36 cellular contexts compared by ENCODE assay signal in genomic region chr1:63994636-63995035, GRCh38.
"Had no signal": no experiment of that assay in that cellular context is flagged by ENCODE, and none has a peak within 500 bp of the region (broad histone marks: within the 10 kb centered on the region; RNA-seq: fewer than 3 reads in every experiment).

No MANE protein-coding gene starts in this region.

- H3K4me3 ChIP-seq: ascending aorta, cardiac muscle cell had no signal

- H3K36me3 Mint-ChIP-seq: activated CD8-positive, alpha-beta memory T cell treated with anti-CD3 and anti-CD28 coated beads, Interleukin-2, amount 10 ng/mL, durations not matched to agents 7 days and 5 days; activated naive CD4-positive, alpha-beta T cell treated with anti-CD3 and anti-CD28 coated beads, Interleukin-2, amount 10 ng/mL, durations not matched to agents 7 days and 5 days; activated naive CD4-positive, alpha-beta T cell treated with anti-CD3 and anti-CD28 coated beads, Interleukin-2, amount 50 U/mL, for 24 hours; activated naive CD8-positive, alpha-beta T cell; activated naive CD8-positive, alpha-beta T cell treated with anti-CD3 and anti-CD28 coated beads, Interleukin-2, amount 10 ng/mL, durations not matched to agents 7 days and 5 days; brain had no signal

- H3K9me3 Mint-ChIP-seq: activated CD4-positive, alpha-beta memory T cell treated with anti-CD3 and anti-CD28 coated beads, Interleukin-2, amount 10 ng/mL, durations not matched to agents 7 days and 5 days; activated CD4-positive, alpha-beta T cell treated with anti-CD3 and anti-CD28 coated beads, Interleukin-2, amount 10 ng/mL, durations not matched to agents 7 days and 5 days; activated naive CD4-positive, alpha-beta T cell treated with anti-CD3 and anti-CD28 coated beads, Interleukin-2, amount 10 ng/mL, durations not matched to agents 7 days and 5 days; activated naive CD4-positive, alpha-beta T cell treated with anti-CD3 and anti-CD28 coated beads, Interleukin-2, amount 50 U/mL, for 24 hours; activated naive CD8-positive, alpha-beta T cell treated with anti-CD3 and anti-CD28 coated beads, Interleukin-2, amount 10 ng/mL, durations not matched to agents 7 days and 5 days; activated T-cell treated with anti-CD3 and anti-CD28 coated beads, Interleukin-2, amount 50 U/mL, for 24 hours; activated T-helper 2 cell treated with anti-CD3 and anti-CD28 coated beads, Interferon-gamma antibody, Interleukin-2, Interleukin-4, amounts not matched to agents 10 μg/mL and 5 μg/mL and 100 μg/mL, durations not matched to agents 14 hours and 24 hours and 36 hours; central memory CD8-positive, alpha-beta T cell; T-helper 1 cell treated with Interleukin-12 subunit alpha and Interleukin-12 subunit beta and Interleukin-4 antibody, amounts not matched to agents 30 μg/mL and 1 μg/mL, for 36 hours; T-helper 2 cell treated with Interferon-gamma antibody and Interleukin-4, amounts not matched to agents 5 μg/mL and 100 μg/mL, for 36 hours had no signal

- H3K4me3 Mint-ChIP-seq: activated CD4-positive, alpha-beta memory T cell treated with anti-CD3 and anti-CD28 coated beads, Interleukin-2, amount 10 ng/mL, durations not matched to agents 7 days and 5 days; activated CD4-positive, alpha-beta T cell treated with anti-CD3 and anti-CD28 coated beads for 36 hours; activated CD4-positive, alpha-beta T cell treated with anti-CD3 and anti-CD28 coated beads, Interleukin-2, amount 10 ng/mL, durations not matched to agents 7 days and 5 days; activated CD8-positive, alpha-beta memory T cell treated with anti-CD3 and anti-CD28 coated beads, Interleukin-2, amount 10 ng/mL, durations not matched to agents 7 days and 5 days; activated CD8-positive, alpha-beta T cell treated with anti-CD3 and anti-CD28 coated beads, Interleukin-2, amount 10 ng/mL, durations not matched to agents 7 days and 5 days; activated naive CD4-positive, alpha-beta T cell treated with anti-CD3 and anti-CD28 coated beads, Interleukin-2, amount 10 ng/mL, durations not matched to agents 7 days and 5 days; activated naive CD4-positive, alpha-beta T cell treated with anti-CD3 and anti-CD28 coated beads, Interleukin-2, amount 50 U/mL, for 24 hours; activated naive CD8-positive, alpha-beta T cell; activated naive CD8-positive, alpha-beta T cell treated with anti-CD3 and anti-CD28 coated beads, Interleukin-2, amount 10 ng/mL, durations not matched to agents 7 days and 5 days; activated naive CD8-positive, alpha-beta T cell treated with anti-CD3 and anti-CD28 coated beads, Interleukin-2, amount 50 U/mL, for 24 hours; activated T-cell treated with anti-CD3 and anti-CD28 coated beads, Interleukin-2, amount 50 U/mL, for 24 hours; brain; central memory CD8-positive, alpha-beta T cell; T-helper 1 cell treated with Interleukin-12 subunit alpha and Interleukin-12 subunit beta and Interleukin-4 antibody, amounts not matched to agents 30 μg/mL and 1 μg/mL, for 36 hours; T-helper 2 cell treated with Interferon-gamma antibody and Interleukin-4, amounts not matched to agents 5 μg/mL and 100 μg/mL, for 36 hours; WTC11 had no signal

- H3K27me3 Mint-ChIP-seq: activated CD8-positive, alpha-beta memory T cell treated with anti-CD3 and anti-CD28 coated beads, Interleukin-2, amount 10 ng/mL, durations not matched to agents 7 days and 5 days; brain had no signal

- H3K4me1 Mint-ChIP-seq: activated CD4-positive, alpha-beta memory T cell treated with anti-CD3 and anti-CD28 coated beads, Interleukin-2, amount 10 ng/mL, durations not matched to agents 7 days and 5 days; activated CD4-positive, alpha-beta T cell treated with anti-CD3 and anti-CD28 coated beads for 36 hours; activated CD4-positive, alpha-beta T cell treated with anti-CD3 and anti-CD28 coated beads, Interleukin-2, amount 10 ng/mL, durations not matched to agents 7 days and 5 days; activated CD8-positive, alpha-beta memory T cell treated with anti-CD3 and anti-CD28 coated beads, Interleukin-2, amount 10 ng/mL, durations not matched to agents 7 days and 5 days; activated naive CD4-positive, alpha-beta T cell treated with anti-CD3 and anti-CD28 coated beads, Interleukin-2, amount 10 ng/mL, durations not matched to agents 7 days and 5 days; activated naive CD4-positive, alpha-beta T cell treated with anti-CD3 and anti-CD28 coated beads, Interleukin-2, amount 50 U/mL, for 24 hours; activated naive CD8-positive, alpha-beta T cell treated with anti-CD3 and anti-CD28 coated beads, Interleukin-2, amount 10 ng/mL, durations not matched to agents 7 days and 5 days; activated naive CD8-positive, alpha-beta T cell treated with anti-CD3 and anti-CD28 coated beads, Interleukin-2, amount 50 U/mL, for 24 hours; brain; central memory CD8-positive, alpha-beta T cell had no signal

- H3K9me3 ChIP-seq: ascending aorta had no signal

- H3K27ac ChIP-seq: ascending aorta, cardiac muscle cell, VCaP had no signal

- H3K36me3 ChIP-seq: ascending aorta, cardiac muscle cell had no signal

- H3K27ac Mint-ChIP-seq: activated CD4-positive, alpha-beta memory T cell treated with anti-CD3 and anti-CD28 coated beads, Interleukin-2, amount 10 ng/mL, durations not matched to agents 7 days and 5 days; activated CD4-positive, alpha-beta T cell treated with anti-CD3 and anti-CD28 coated beads for 36 hours; activated CD4-positive, alpha-beta T cell treated with anti-CD3 and anti-CD28 coated beads, Interleukin-2, amount 10 ng/mL, durations not matched to agents 7 days and 5 days; activated CD8-positive, alpha-beta memory T cell treated with anti-CD3 and anti-CD28 coated beads, Interleukin-2, amount 10 ng/mL, durations not matched to agents 7 days and 5 days; activated CD8-positive, alpha-beta T cell treated with anti-CD3 and anti-CD28 coated beads, Interleukin-2, amount 10 ng/mL, durations not matched to agents 7 days and 5 days; activated naive CD4-positive, alpha-beta T cell treated with anti-CD3 and anti-CD28 coated beads, Interleukin-2, amount 10 ng/mL, durations not matched to agents 7 days and 5 days; activated naive CD4-positive, alpha-beta T cell treated with anti-CD3 and anti-CD28 coated beads, Interleukin-2, amount 50 U/mL, for 24 hours; activated naive CD8-positive, alpha-beta T cell; activated naive CD8-positive, alpha-beta T cell treated with anti-CD3 and anti-CD28 coated beads, Interleukin-2, amount 10 ng/mL, durations not matched to agents 7 days and 5 days; activated naive CD8-positive, alpha-beta T cell treated with anti-CD3 and anti-CD28 coated beads, Interleukin-2, amount 50 U/mL, for 24 hours; activated T-cell treated with anti-CD3 and anti-CD28 coated beads, Interleukin-2, amount 50 U/mL, for 24 hours; activated T-helper 2 cell treated with anti-CD3 and anti-CD28 coated beads, Interferon-gamma antibody, Interleukin-2, Interleukin-4, amounts not matched to agents 10 μg/mL and 5 μg/mL and 100 μg/mL, durations not matched to agents 14 hours and 24 hours and 36 hours; brain; T-helper 1 cell treated with Interleukin-12 subunit alpha and Interleukin-12 subunit beta and Interleukin-4 antibody, amounts not matched to agents 30 μg/mL and 1 μg/mL, for 36 hours; T-helper 2 cell treated with Interferon-gamma antibody and Interleukin-4, amounts not matched to agents 5 μg/mL and 100 μg/mL, for 36 hours; WTC11 had no signal

- H3K27me3 ChIP-seq: ascending aorta, cardiac muscle cell had no signal

- DNase-seq: activated CD4-positive, alpha-beta memory T cell treated with anti-CD3 and anti-CD28 coated beads, Interleukin-2, amount 10 ng/mL, durations not matched to agents 7 days and 5 days; activated CD4-positive, alpha-beta T cell treated with anti-CD3 and anti-CD28 coated beads for 1 hour; activated CD4-positive, alpha-beta T cell treated with anti-CD3 and anti-CD28 coated beads for 36 hours; activated CD4-positive, alpha-beta T cell treated with anti-CD3 and anti-CD28 coated beads for 48 hours; activated CD4-positive, alpha-beta T cell treated with anti-CD3 and anti-CD28 coated beads, Interleukin-2, amount 10 ng/mL, durations not matched to agents 7 days and 5 days; activated CD4-positive, alpha-beta T cell treated with anti-CD3 and anti-CD28 coated beads, Interleukin-2, amount 50 U/mL, for 48 hours; activated CD4-positive, CD25-positive, alpha-beta regulatory T cell; activated CD8-positive, alpha-beta memory T cell treated with anti-CD3 and anti-CD28 coated beads for 24 hours; activated CD8-positive, alpha-beta memory T cell treated with anti-CD3 and anti-CD28 coated beads, Interleukin-2, amount 10 ng/mL, durations not matched to agents 7 days and 5 days; activated CD8-positive, alpha-beta memory T cell treated with anti-CD3 and anti-CD28 coated beads, Interleukin-2, amount 50 U/mL, for 48 hours; activated CD8-positive, alpha-beta T cell treated with anti-CD3 and anti-CD28 coated beads, Interleukin-2, amount 10 ng/mL, durations not matched to agents 7 days and 5 days; activated effector memory CD4-positive, alpha-beta T cell treated with Interleukin-2 at 50 U/mL for 16 hours; activated gamma-delta T cell; activated naive CD4-positive, alpha-beta T cell treated with anti-CD3 and anti-CD28 coated beads, Interleukin-2, amount 10 ng/mL, durations not matched to agents 7 days and 5 days; activated naive CD4-positive, alpha-beta T cell treated with Interleukin-2 at 50 U/mL for 16 hours; activated naive CD8-positive, alpha-beta T cell treated with anti-CD3 and anti-CD28 coated beads, Interleukin-2, amount 10 ng/mL, durations not matched to agents 7 days and 5 days; activated naive CD8-positive, alpha-beta T cell treated with anti-CD3 and anti-CD28 coated beads, Interleukin-2, amount 50 U/mL, for 24 hours; activated T-cell treated with anti-CD3 and anti-CD28 coated beads, Interleukin-2, amount 50 U/mL, for 24 hours; activated T-cell treated with anti-CD3 and anti-CD28 coated beads, Interleukin-2, amount 50 U/mL, for 48 hours; amygdala; anterior cingulate cortex; caudate nucleus; T-helper 1 cell; T-helper 2 cell; T-helper 9 cell had no signal
